In genomic region chr4:37977471-37978452, GRCh38 we compare ENCODE assay signal across 8 cellular contexts.
DNase-seq lines count a peak whose midpoint lies in the region; ATAC-seq lines count a peak whose summit lies in the region.

No MANE protein-coding gene starts in this region.

- H3K4me1 Mint-ChIP-seq in memory B cell = peaks cover 17% of the 10 kb centered on the region

- H3K36me3 Mint-ChIP-seq in memory B cell = no peaks in the 10 kb centered on the region

- peak; percentile 17 to 69 for DNase-seq in NCI-H524 (lab: John Stamatoyannopoulos, UW)
- no peak for DNase-seq in NCI-H524 treated with DMSO at 0.1 percent for 48 hours (lab: John Stamatoyannopoulos, UW)
- peak; percentile 21 for DNase-seq in NCI-H446 treated with DMSO at 0.1 percent for 48 hours (lab: John Stamatoyannopoulos, UW)
- DNase-seq in activated CD8-positive, alpha-beta memory T cell treated with anti-CD3 and anti-CD28 coated beads for 1 hour (ENCODE audit: extremely low read depth in 1 of 2, low read depth in 1 of 2) = peak; percentile 41 to 56
- DNase-seq in effector CD8-positive, alpha-beta T cell (lab: John Stamatoyannopoulos, UW) = peak; percentile 55
- peak; percentile 67 to 68 for DNase-seq in memory B cell (ENCODE audit: low spot score in 2 of 2)
- DNase-seq in stimulated activated CD8-positive, alpha-beta memory T cell treated with anti-CD3 and anti-CD28 coated beads, Interleukin-12 subunit alpha, Interleukin-12 subunit beta, amount 100 ng/mL, for 24 hours (ENCODE audit: extremely low read depth) = peak; percentile 26

- H3K9me3 Mint-ChIP-seq in memory B cell = no peaks in the 10 kb centered on the region

- ATAC-seq in HG02763 (IDR thresholded peaks at IDR 0.05; ENCODE audit: unreplicated experiment) (peak; percentile 65), memory B cell (ENCODE audit: low read depth) (peak; percentile 75)

- peak overlapping the region; percentile 69 for H3K27ac Mint-ChIP-seq in memory B cell

- peak overlapping the region; percentile 78 for H3K4me3 Mint-ChIP-seq in memory B cell

- H3K27me3 Mint-ChIP-seq in memory B cell = no peaks in the 10 kb centered on the region
